In genomic region chr5:76341935-76342334, GRCh38 we compare ENCODE assay signal across 13 cellular contexts.
A peak's percentile ranks its signal among the peaks of the same experiment; 100 is the strongest.
DNase-seq lines count a peak whose midpoint lies in the region; ATAC-seq lines count a peak whose summit lies in the region.
"Had no signal": no experiment of that assay in that cellular context is flagged by ENCODE, and none has a peak within 500 bp of the region (broad histone marks: within the 10 kb centered on the region; RNA-seq: fewer than 3 reads in every experiment).

No MANE protein-coding gene starts in this region.

- CTCF ChIA-PET in activated CD4-positive, alpha-beta memory T cell treated with anti-CD3 and anti-CD28 coated beads, Interleukin-2, amount 10 ng/mL, durations not matched to agents 7 days and 5 days (lab: Charles Lee): interaction anchor here (0.8 kb wide), 1 partner anchor 32 kb away, joined by 3 read pairs; no protein-coding TSS in a partner anchor
- CTCF ChIA-PET in activated CD4-positive, alpha-beta memory T cell treated with anti-CD3 and anti-CD28 coated beads for 36 hours (lab: Charles Lee): no interaction called here

- no peak for DNase-seq in activated CD4-positive, alpha-beta memory T cell treated with anti-CD3 and anti-CD28 coated beads, Interleukin-2, amount 10 ng/mL, durations not matched to agents 7 days and 5 days
- DNase-seq in activated CD4-positive, alpha-beta memory T cell treated with anti-CD3 and anti-CD28 coated beads for 36 hours: no peak
- DNase-seq in NOMO-1 (lab: John Stamatoyannopoulos, UW; ENCODE audit: unreplicated experiment in 2 of 2) (peak; percentile 25 to 41), smooth muscle cell of the brain vasculature (ENCODE audit: low read depth, low spot score) (peak; percentile 28), NCI-H1105 treated with DMSO at 0.1 percent for 48 hours (lab: John Stamatoyannopoulos, UW) (no peak), NCI-H1436 treated with DMSO at 0.1 percent for 48 hours (lab: John Stamatoyannopoulos, UW) (no peak)
- DNase-seq: DND-41, endodermal cell, kidney glomerular epithelial cell, NCI-H1436 had no signal

- H3K4me1 Mint-ChIP-seq in activated CD4-positive, alpha-beta memory T cell treated with anti-CD3 and anti-CD28 coated beads, Interleukin-2, amount 10 ng/mL, durations not matched to agents 7 days and 5 days: peaks cover 32% of the 10 kb centered on the region
- peaks cover 21% of the 10 kb centered on the region for H3K4me1 Mint-ChIP-seq in activated CD4-positive, alpha-beta memory T cell treated with anti-CD3 and anti-CD28 coated beads for 36 hours (ENCODE audit: low read depth)
- H3K4me1 Mint-ChIP-seq in dendritic cell treated with granulocyte-macrophage colony-stimulating factor and Interleukin-4, amounts not matched to agents 40 ng/mL and 50 ng/mL, for 4 days (ENCODE audit: low read depth): peaks cover 26% of the 10 kb centered on the region

- no peak for ATAC-seq in GM18909 (IDR thresholded peaks at IDR 0.05; ENCODE audit: poor library complexity, unreplicated experiment)
- ATAC-seq: HCT116 had no signal

- H3K27me3 Mint-ChIP-seq in activated CD4-positive, alpha-beta memory T cell treated with anti-CD3 and anti-CD28 coated beads, Interleukin-2, amount 10 ng/mL, durations not matched to agents 7 days and 5 days: no peaks in the 10 kb centered on the region
- H3K27me3 Mint-ChIP-seq in activated CD4-positive, alpha-beta memory T cell treated with anti-CD3 and anti-CD28 coated beads for 36 hours: no peaks in the 10 kb centered on the region
- no peaks in the 10 kb centered on the region for H3K27me3 Mint-ChIP-seq in dendritic cell treated with granulocyte-macrophage colony-stimulating factor and Interleukin-4, amounts not matched to agents 40 ng/mL and 50 ng/mL, for 4 days

- H3K27ac Mint-ChIP-seq in activated CD4-positive, alpha-beta memory T cell treated with anti-CD3 and anti-CD28 coated beads, Interleukin-2, amount 10 ng/mL, durations not matched to agents 7 days and 5 days: peak overlapping the region; percentile 32
- no peak overlapping the region for H3K27ac Mint-ChIP-seq in activated CD4-positive, alpha-beta memory T cell treated with anti-CD3 and anti-CD28 coated beads for 36 hours
- peak overlapping the region; percentile 45 for H3K27ac Mint-ChIP-seq in dendritic cell treated with granulocyte-macrophage colony-stimulating factor and Interleukin-4, amounts not matched to agents 40 ng/mL and 50 ng/mL, for 4 days

- POLR2A ChIA-PET in activated CD4-positive, alpha-beta memory T cell treated with anti-CD3 and anti-CD28 coated beads, Interleukin-2, amount 10 ng/mL, durations not matched to agents 7 days and 5 days (lab: Charles Lee): interaction anchor here (0.9 to 1.0 kb wide), 3 partner anchors 15 to 63 kb away, joined by 3 read pairs; no protein-coding TSS in a partner anchor
- POLR2A ChIA-PET in activated CD4-positive, alpha-beta memory T cell treated with anti-CD3 and anti-CD28 coated beads for 36 hours (lab: Charles Lee): no interaction called here

- peaks cover 6% of the 10 kb centered on the region for H3K36me3 Mint-ChIP-seq in activated CD4-positive, alpha-beta memory T cell treated with anti-CD3 and anti-CD28 coated beads, Interleukin-2, amount 10 ng/mL, durations not matched to agents 7 days and 5 days (ENCODE audit: low read depth)
- no peaks in the 10 kb centered on the region for H3K36me3 Mint-ChIP-seq in activated CD4-positive, alpha-beta memory T cell treated with anti-CD3 and anti-CD28 coated beads for 36 hours
- no peaks in the 10 kb centered on the region for H3K36me3 Mint-ChIP-seq in dendritic cell treated with granulocyte-macrophage colony-stimulating factor and Interleukin-4, amounts not matched to agents 40 ng/mL and 50 ng/mL, for 4 days (ENCODE audit: low read depth)

- intact Hi-C loops in activated CD4-positive, alpha-beta memory T cell treated with anti-CD3 and anti-CD28 coated beads for 36 hours (cut with micrococcal nuclease): no loop called here
- intact Hi-C loops in dendritic cell treated with granulocyte-macrophage colony-stimulating factor and Interleukin-4, amounts not matched to agents 40 ng/mL and 50 ng/mL, for 4 days (cut with micrococcal nuclease): no loop called here

- no peak overlapping the region for H3K4me3 Mint-ChIP-seq in activated CD4-positive, alpha-beta memory T cell treated with anti-CD3 and anti-CD28 coated beads, Interleukin-2, amount 10 ng/mL, durations not matched to agents 7 days and 5 days
- no peak overlapping the region for H3K4me3 Mint-ChIP-seq in activated CD4-positive, alpha-beta memory T cell treated with anti-CD3 and anti-CD28 coated beads for 36 hours
- no peak overlapping the region for H3K4me3 Mint-ChIP-seq in dendritic cell treated with granulocyte-macrophage colony-stimulating factor and Interleukin-4, amounts not matched to agents 40 ng/mL and 50 ng/mL, for 4 days
- H3K4me3 Mint-ChIP-seq: endodermal cell had no signal

- H3K9me3 Mint-ChIP-seq in activated CD4-positive, alpha-beta memory T cell treated with anti-CD3 and anti-CD28 coated beads, Interleukin-2, amount 10 ng/mL, durations not matched to agents 7 days and 5 days: no peaks in the 10 kb centered on the region
- no peaks in the 10 kb centered on the region for H3K9me3 Mint-ChIP-seq in activated CD4-positive, alpha-beta memory T cell treated with anti-CD3 and anti-CD28 coated beads for 36 hours
- no peaks in the 10 kb centered on the region for H3K9me3 Mint-ChIP-seq in dendritic cell treated with granulocyte-macrophage colony-stimulating factor and Interleukin-4, amounts not matched to agents 40 ng/mL and 50 ng/mL, for 4 days

Comparison
In these comparisons a context has a peak if more than half of its experiments do, and no peak if none do; other contexts are left out.
1. DNase-seq: peak in NOMO-1 (2 of 2) and smooth muscle cell of the brain vasculature (single experiment); none in activated CD4-positive, alpha-beta memory T cell treated with anti-CD3 and anti-CD28 coated beads, Interleukin-2, amount 10 ng/mL, durations not matched to agents 7 days and 5 days (single experiment), activated CD4-positive, alpha-beta memory T cell treated with anti-CD3 and anti-CD28 coated beads for 36 hours (single experiment), NCI-H1105 treated with DMSO at 0.1 percent for 48 hours (single experiment) and NCI-H1436 treated with DMSO at 0.1 percent for 48 hours (single experiment).